Comparison of ENCODE assay signal across 1 cellular context in the genomic region with DNA sequence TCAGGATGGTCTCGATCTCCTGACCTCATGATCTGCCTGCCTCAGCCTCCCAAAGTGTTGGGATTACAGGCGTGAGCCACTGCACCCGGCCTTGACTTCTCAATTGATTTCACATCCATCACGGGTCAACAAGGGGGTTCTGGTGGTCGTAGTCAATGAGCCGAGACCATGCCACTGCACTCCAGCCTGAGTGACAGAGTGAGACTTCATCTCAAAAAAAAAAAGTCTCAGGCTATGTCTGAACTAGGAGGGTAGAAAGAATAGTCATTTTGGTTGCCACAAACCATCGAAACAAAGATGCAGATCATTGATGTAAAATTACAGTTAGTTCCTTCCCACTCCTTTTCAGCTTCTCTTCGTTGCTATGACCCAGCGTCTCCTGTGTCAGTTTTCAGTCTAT.
A peak's percentile ranks its signal among the peaks of the same experiment; 100 is the strongest.
TF ChIP-seq lines count a peak whose summit lies in the region.

No MANE protein-coding gene starts in this region.

TF ChIP-seq in GM12878, 131 proteins besides CTCF, POLR2A, EP300 and RAD21:
- TF ChIP-seq, protein P1, sequence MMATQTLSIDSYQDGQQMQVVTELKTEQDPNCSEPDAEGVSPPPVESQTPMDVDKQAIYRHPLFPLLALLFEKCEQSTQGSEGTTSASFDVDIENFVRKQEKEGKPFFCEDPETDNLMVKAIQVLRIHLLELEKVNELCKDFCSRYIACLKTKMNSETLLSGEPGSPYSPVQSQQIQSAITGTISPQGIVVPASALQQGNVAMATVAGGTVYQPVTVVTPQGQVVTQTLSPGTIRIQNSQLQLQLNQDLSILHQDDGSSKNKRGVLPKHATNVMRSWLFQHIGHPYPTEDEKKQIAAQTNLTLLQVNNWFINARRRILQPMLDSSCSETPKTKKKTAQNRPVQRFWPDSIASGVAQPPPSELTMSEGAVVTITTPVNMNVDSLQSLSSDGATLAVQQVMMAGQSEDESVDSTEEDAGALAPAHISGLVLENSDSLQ (IDR thresholded peaks at IDR 0.05): peak; percentile 83
